ENCODE assay signal across 13 cellular contexts in the genomic region with DNA sequence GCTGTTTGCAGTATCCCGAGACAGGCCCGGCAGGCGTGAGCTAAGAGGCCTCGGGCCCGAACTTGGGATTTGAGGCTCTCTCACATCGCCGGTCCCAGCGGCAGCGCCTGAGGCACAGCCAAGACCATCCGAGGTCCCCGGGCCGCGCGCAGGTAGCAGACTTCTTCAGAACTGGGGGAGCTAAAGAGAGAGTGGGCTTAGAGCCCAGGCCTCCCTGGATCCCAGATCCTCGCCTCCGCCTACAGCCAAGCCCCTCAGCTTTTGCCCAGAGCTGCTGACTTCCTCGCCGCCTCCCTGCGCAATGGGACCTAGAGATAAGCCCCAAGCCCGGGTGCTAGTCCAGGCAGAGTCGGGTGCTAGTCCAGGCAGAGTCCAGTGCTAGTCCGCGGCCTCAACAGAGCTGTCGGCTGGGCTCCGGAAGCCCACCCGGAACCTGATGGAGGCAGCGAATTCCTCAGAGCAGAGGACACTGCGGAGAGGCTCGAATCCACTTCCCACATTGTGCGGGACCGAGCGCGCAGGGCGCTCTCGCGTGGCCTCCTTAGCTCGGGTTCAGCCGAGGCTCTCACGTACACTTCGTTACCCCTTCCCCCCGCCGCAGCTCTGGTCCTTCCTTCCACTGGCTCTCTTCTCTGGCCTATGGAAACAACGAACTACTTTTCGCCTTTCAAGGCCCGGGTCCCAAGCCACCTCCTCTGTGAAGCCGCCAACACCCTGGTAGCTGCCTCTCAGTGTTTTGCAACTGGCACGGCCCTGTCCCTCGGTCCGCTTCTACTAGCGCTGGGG. TPM values are rescaled to one million over a fixed set of nuclear protein-coding genes. Genes with fewer than 3 reads are reported as not detected.
DNase-seq lines count a peak whose midpoint lies in the region; ATAC-seq and TF ChIP-seq lines count a peak whose summit lies in the region.
"Had no signal": no experiment of that assay in that cellular context is flagged by ENCODE, and none has a peak within 500 bp of the region (broad histone marks: within the 10 kb centered on the region; RNA-seq: fewer than 3 reads in every experiment).

No MANE protein-coding gene starts in this region.

- BruUV-seq in MCF 10A (replicated peaks; lab: Mats Ljungman, UMichigan), result no TSS peak

- no peak for ATAC-seq in central memory CD8-positive, alpha-beta T cell (replicated peaks; ENCODE audit: extremely low read depth, poor library complexity, severe bottlenecking)
- ATAC-seq in naive B cell (ENCODE audit: low read depth in 2 of 2), result no peak
- ATAC-seq in thoracic aorta (ENCODE audit: insufficient number of reproducible peaks, low FRiP score, low read depth), result no peak
- no peak for ATAC-seq in HG02973 (IDR thresholded peaks at IDR 0.05; ENCODE audit: unreplicated experiment)
- ATAC-seq in GM21786 (IDR thresholded peaks at IDR 0.05; ENCODE audit: unreplicated experiment), result no peak

- TF ChIP-seq POLR2A in breast epithelium (IDR thresholded peaks at IDR 0.05), result no peak

- H3K27me3 ChIP-seq in breast epithelium (peaks cover 13 to 100% of the 10 kb centered on the region in 2 donors), thoracic aorta (replicated peaks; ENCODE audit: insufficient read depth) (peaks cover 35% of the 10 kb centered on the region)

- H3K27ac Mint-ChIP-seq in MCF 10A (ENCODE audit: low read depth, unreplicated experiment) (no peak overlapping the region), naive B cell (peak overlapping the region in 3 of 6 donors; percentile 52 to 84 (median 63))
- no peak overlapping the region for H3K27ac Mint-ChIP-seq in central memory CD8-positive, alpha-beta T cell (ENCODE audit: low read depth)

- no peak overlapping the region for H3K27ac ChIP-seq in breast epithelium
- no peak overlapping the region for H3K27ac ChIP-seq in thoracic aorta
- H3K27ac ChIP-seq: HL-60, left lung had no signal

- H3K36me3 ChIP-seq in breast epithelium (no peaks in the 10 kb centered on the region), thoracic aorta (no peaks in the 10 kb centered on the region)
- H3K36me3 ChIP-seq: left lung had no signal

- DNase-seq in breast epithelium (ENCODE audit: low spot score in 2 of 2), result no peak
- no peak for DNase-seq in MCF 10A (ENCODE audit: unreplicated experiment)
- no peak for DNase-seq in central memory CD8-positive, alpha-beta T cell (ENCODE audit: low spot score in 2 of 2)
- no peak for DNase-seq in naive B cell
- DNase-seq in thoracic aorta (ENCODE audit: low spot score), result no peak
- no peak for DNase-seq in NCI-H187 treated with DMSO at 0.1 percent for 48 hours (lab: John Stamatoyannopoulos, UW)

- no peaks in the 10 kb centered on the region for H3K36me3 Mint-ChIP-seq in MCF 10A (ENCODE audit: insufficient read depth, unreplicated experiment)
- H3K36me3 Mint-ChIP-seq in central memory CD8-positive, alpha-beta T cell (ENCODE audit: insufficient read depth), result peaks cover 7% of the 10 kb centered on the region
- peaks cover 4 to 16% of the 10 kb centered on the region in 2 donors for H3K36me3 Mint-ChIP-seq in naive B cell

- CTCF ChIA-PET in MCF 10A (lab: Yijun Ruan, JAX), result interaction anchor here (0.5 to 2.2 kb wide), 7 partner anchors 9 to 243 kb away, joined by 3 to 13 read pairs (median 4); no protein-coding TSS in a partner anchor

- H3K4me3 ChIP-seq in breast epithelium, result peak overlapping the region; percentile 37 to 70 (median 44)
- H3K4me3 ChIP-seq in thoracic aorta, result peak overlapping the region; percentile 69

- H3K4me1 Mint-ChIP-seq in MCF 10A (ENCODE audit: insufficient read depth, unreplicated experiment), result peaks cover 18% of the 10 kb centered on the region
- peaks cover 41% of the 10 kb centered on the region for H3K4me1 Mint-ChIP-seq in central memory CD8-positive, alpha-beta T cell
- peaks cover 41 to 55% (median 55%) of the 10 kb centered on the region in 3 donors for H3K4me1 Mint-ChIP-seq in naive B cell

- H3K9me3 ChIP-seq in breast epithelium (no peaks in the 10 kb centered on the region), thoracic aorta (no peaks in the 10 kb centered on the region)
- H3K9me3 ChIP-seq: left lung had no signal

- H3K4me3 Mint-ChIP-seq in MCF 10A (ENCODE audit: unreplicated experiment), result no peak overlapping the region
- peak overlapping the region; percentile 48 for H3K4me3 Mint-ChIP-seq in central memory CD8-positive, alpha-beta T cell
- peak overlapping the region; percentile 64 to 89 (median 76) for H3K4me3 Mint-ChIP-seq in naive B cell

- POLR2A ChIA-PET in MCF 10A (lab: Yijun Ruan, JAX), result no interaction called here

- intact Hi-C loops in breast epithelium (cut with DNase I; ENCODE audit: low total_unique reads) (no loop called here), MCF 10A (cut with micrococcal nuclease) (no loop called here)

- no peaks in the 10 kb centered on the region for H3K9me3 Mint-ChIP-seq in MCF 10A (ENCODE audit: unreplicated experiment)
- no peaks in the 10 kb centered on the region for H3K9me3 Mint-ChIP-seq in central memory CD8-positive, alpha-beta T cell
- peaks cover 0 to 15% (median 6%) of the 10 kb centered on the region in 7 donors for H3K9me3 Mint-ChIP-seq in naive B cell

- H3K27me3 Mint-ChIP-seq in MCF 10A (ENCODE audit: insufficient read depth, unreplicated experiment) (peaks cover 34% of the 10 kb centered on the region), naive B cell (peaks cover 79 to 93% (median 87%) of the 10 kb centered on the region in 3 donors)
- H3K27me3 Mint-ChIP-seq in central memory CD8-positive, alpha-beta T cell, result peaks cover 99% of the 10 kb centered on the region

- peaks cover 2 to 24% of the 10 kb centered on the region in 2 donors for H3K4me1 ChIP-seq in breast epithelium
- H3K4me1 ChIP-seq in thoracic aorta (ENCODE audit: control insufficient read depth in 1 of 2, low read depth in 2 of 2), result peaks cover 39 to 57% of the 10 kb centered on the region in 2 donors

- TF ChIP-seq CTCF in breast epithelium (IDR thresholded peaks at IDR 0.05) (no peak), MCF 10A (IDR thresholded peaks at IDR 0.05; ENCODE audit: unreplicated experiment) (no peak), thoracic aorta (IDR thresholded peaks at IDR 0.05) (no peak)

RNA-seq across cellular contexts. Expression of gene LBX1, which starts 5.8 kb away (rescaled TPM):
- total RNA-seq in breast epithelium (not detected), MCF 10A (2022) (not detected in 2 replicates), thoracic aorta (not detected)
- not detected for polyA plus RNA-seq in naive B cell (ENCODE audit: low read depth in 6 of 6)
- total RNA-seq: sciatic nerve, SK-MEL-5 had no signal
- polyA plus RNA-seq: BJ had no signal
